Comparison of ENCODE assay signal across 1 cellular context in genomic region chr19:31167695-31168094, GRCh38.
TF ChIP-seq lines count a peak whose summit lies in the region.

No MANE protein-coding gene starts in this region.

TF ChIP-seq in GM23338, 12 proteins besides CTCF, POLR2A, EP300 and RAD21 (continued from another document):
- TF ChIP-seq ETS1 (IDR thresholded peaks at IDR 0.05) (no peak), ZNF462 (CRISPR knock-in tag; IDR thresholded peaks at IDR 0.05) (no peak), ZNF114 (CRISPR knock-in tag; IDR thresholded peaks at IDR 0.05) (no peak), POLR2AphosphoS5 (IDR thresholded peaks at IDR 0.05; ENCODE audit: low read depth) (no peak), CREB1 (CRISPR knock-in tag; IDR thresholded peaks at IDR 0.05; ENCODE audit: low read depth) (no peak)
TF ChIP-seq in GM23338: peak in this region for 0.
